1 cellular context compared by ENCODE assay signal in the genomic region with DNA sequence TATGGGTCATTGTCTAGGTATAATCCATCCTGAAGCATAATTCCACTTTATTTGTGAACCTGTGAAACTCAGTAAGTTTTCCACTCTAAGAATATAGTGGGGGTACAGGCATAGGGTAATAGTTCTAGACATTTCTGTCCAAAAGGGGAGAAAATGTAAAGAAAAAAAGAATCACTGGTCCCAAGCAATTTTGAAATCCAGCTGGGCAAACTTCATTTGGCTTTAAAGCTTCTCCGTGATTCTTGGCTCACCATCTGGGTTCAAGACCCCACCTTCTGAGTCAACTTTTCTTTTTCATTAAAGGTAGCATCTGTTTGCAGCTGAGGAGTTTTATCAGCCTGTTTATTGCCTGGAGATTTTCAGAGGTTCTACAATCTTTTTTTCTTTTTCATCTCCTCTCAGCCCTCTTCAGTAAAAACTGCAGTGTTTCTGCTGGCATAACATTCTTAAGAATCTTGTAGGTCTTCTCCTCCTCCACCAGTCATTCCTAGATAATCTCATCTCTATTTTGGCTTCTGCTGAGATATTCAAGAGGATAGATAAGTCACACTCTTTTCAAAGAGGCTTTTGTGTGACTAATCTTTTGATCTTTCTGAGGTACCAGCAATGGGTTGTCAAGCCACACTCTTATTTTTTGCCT.
TF ChIP-seq lines count a peak whose summit lies in the region.

No MANE protein-coding gene starts in this region.

TF ChIP-seq in K562, 482 proteins besides CTCF, POLR2A, EP300 and RAD21 (continued from another document):
- TF ChIP-seq, protein P1, sequence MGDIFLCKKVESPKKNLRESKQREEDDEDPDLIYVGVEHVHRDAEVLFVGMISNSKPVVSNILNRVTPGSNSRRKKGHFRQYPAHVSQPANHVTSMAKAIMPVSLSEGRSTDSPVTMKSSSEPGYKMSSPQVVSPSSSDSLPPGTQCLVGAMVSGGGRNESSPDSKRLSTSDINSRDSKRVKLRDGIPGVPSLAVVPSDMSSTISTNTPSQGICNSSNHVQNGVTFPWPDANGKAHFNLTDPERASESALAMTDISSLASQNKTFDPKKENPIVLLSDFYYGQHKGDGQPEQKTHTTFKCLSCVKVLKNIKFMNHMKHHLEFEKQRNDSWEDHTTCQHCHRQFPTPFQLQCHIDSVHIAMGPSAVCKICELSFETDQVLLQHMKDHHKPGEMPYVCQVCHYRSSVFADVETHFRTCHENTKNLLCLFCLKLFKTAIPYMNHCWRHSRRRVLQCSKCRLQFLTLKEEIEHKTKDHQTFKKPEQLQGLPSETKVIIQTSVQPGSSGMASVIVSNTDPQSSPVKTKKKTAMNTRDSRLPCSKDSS (IDR thresholded peaks at IDR 0.05; ENCODE audit: low read depth, partially characterized antibody): no peak
- peak in 1 of 2 experiments; percentile 43; a peak in 1 of 3 replicates for TF ChIP-seq CBX3 (IDR thresholded peaks at IDR 0.05; ENCODE audit: borderline replicate concordance in 1 of 2, low read length in 2 of 2)
- TF ChIP-seq ZNF584 (CRISPR knock-in tag; IDR thresholded peaks at IDR 0.05; ENCODE audit: low read depth): peak; percentile 99
- no peak for TF ChIP-seq KAT2B (IDR thresholded peaks at IDR 0.05; ENCODE audit: low read depth, low read length)
- no peak for TF ChIP-seq NFXL1 (CRISPR knock-in tag; IDR thresholded peaks at IDR 0.05)
- TF ChIP-seq FOXK1 (CRISPR knock-in tag; IDR thresholded peaks at IDR 0.05; ENCODE audit: borderline replicate concordance): no peak
TF ChIP-seq in K562: peak in this region for 2.
